34 cellular contexts compared by ENCODE assay signal in genomic region chr3:29711255-29711771, GRCh38.
DNase-seq lines count a peak whose midpoint lies in the region; ATAC-seq, FAIRE-seq and TF ChIP-seq lines count a peak whose summit lies in the region.
"Had no signal": no experiment of that assay in that cellular context is flagged by ENCODE, and none has a peak within 500 bp of the region (broad histone marks: within the 10 kb centered on the region; RNA-seq: fewer than 3 reads in every experiment).

No MANE protein-coding gene starts in this region.

- FAIRE-seq in astrocyte (lab: Jason Lieb, UNC), result peak; percentile 63
- FAIRE-seq: GM18507, H54 had no signal

- no peaks in the 10 kb centered on the region for H4K20me1 ChIP-seq in astrocyte (ENCODE audit: insufficient read depth, low read length)
- H4K20me1 ChIP-seq: BLaER1 treated with 17β-estradiol and CSF1 and Interleukin-3, amounts not matched to agents 10 nM and 100 nM had no signal

- peaks cover 2% of the 10 kb centered on the region for H3K36me3 Mint-ChIP-seq in astrocyte (ENCODE audit: low read depth, unreplicated experiment)
- H3K36me3 Mint-ChIP-seq in activated T-cell treated with anti-CD3 and anti-CD28 coated beads, Interleukin-2, amount 50 U/mL, for 24 hours (ENCODE audit: low read depth), result no peaks in the 10 kb centered on the region
- H3K36me3 Mint-ChIP-seq: immature natural killer cell had no signal

- H3K9me3 Mint-ChIP-seq in astrocyte (ENCODE audit: unreplicated experiment), result no peaks in the 10 kb centered on the region
- no peaks in the 10 kb centered on the region for H3K9me3 Mint-ChIP-seq in activated T-cell treated with anti-CD3 and anti-CD28 coated beads, Interleukin-2, amount 50 U/mL, for 24 hours
- H3K9me3 Mint-ChIP-seq: activated CD4-positive, alpha-beta T cell treated with anti-CD3 and anti-CD28 coated beads, Interleukin-2, amount 10 ng/mL, durations not matched to agents 24 days and 14 days; nephron progenitor cell had no signal

- WGBS in heart left ventricle, 4 donors, result 40 to 52% (median 49%) methylated on average over 3 of the region's 3 CpGs
- WGBS in ovary, 3 donors, result 17 to 45% (median 26%) methylated on average over 3 of the region's 3 CpGs

- no peak overlapping the region for H3K9ac ChIP-seq in astrocyte (ENCODE audit: low read length)
- H3K9ac ChIP-seq: BLaER1 treated with 17β-estradiol and CSF1 and Interleukin-3, amounts not matched to agents 10 nM and 100 nM had no signal

- no peak overlapping the region for H3K27ac ChIP-seq in astrocyte (ENCODE audit: low read depth, low read length)
- peak overlapping the region in 11 of 12 donors; percentile 2 to 72 (median 47) for H3K27ac ChIP-seq in heart left ventricle
- H3K27ac ChIP-seq in ovary, result no peak overlapping the region
- H3K27ac ChIP-seq in tibial artery, result peak overlapping the region; percentile 49 to 59
- H3K27ac ChIP-seq in Peyer's patch, result peak overlapping the region in 2 of 4 donors; percentile 9 to 20
- H3K27ac ChIP-seq: BLaER1 treated with 17β-estradiol and CSF1 and Interleukin-3, amounts not matched to agents 10 nM and 100 nM; hepatocyte; left lung; RWPE1; VCaP had no signal

- H3K79me2 ChIP-seq in astrocyte (ENCODE audit: insufficient read depth, low read length), result no peaks in the 10 kb centered on the region
- H3K79me2 ChIP-seq: hepatocyte had no signal

- H3K4me1 ChIP-seq in astrocyte (ENCODE audit: insufficient read depth, low read length), result no peaks in the 10 kb centered on the region
- H3K4me1 ChIP-seq in heart left ventricle, result peaks cover 0 to 58% (median 23%) of the 10 kb centered on the region in 12 donors
- H3K4me1 ChIP-seq in ovary (ENCODE audit: insufficient read depth), result peaks cover 4% of the 10 kb centered on the region
- H3K4me1 ChIP-seq in tibial artery, result peaks cover 0 to 36% (median 16%) of the 10 kb centered on the region in 4 donors
- no peaks in the 10 kb centered on the region for H3K4me1 ChIP-seq in Peyer's patch
- H3K4me1 ChIP-seq: BLaER1 treated with 17β-estradiol and CSF1 and Interleukin-3, amounts not matched to agents 10 nM and 100 nM; left lung had no signal

- no peaks in the 10 kb centered on the region for H3K9me3 ChIP-seq in astrocyte (ENCODE audit: insufficient read depth, low read depth, low read length)
- no peaks in the 10 kb centered on the region for H3K9me3 ChIP-seq in heart left ventricle
- H3K9me3 ChIP-seq in ovary, result no peaks in the 10 kb centered on the region
- no peaks in the 10 kb centered on the region for H3K9me3 ChIP-seq in tibial artery
- H3K9me3 ChIP-seq in Peyer's patch, result no peaks in the 10 kb centered on the region
- H3K9me3 ChIP-seq: BLaER1 treated with 17β-estradiol and CSF1 and Interleukin-3, amounts not matched to agents 10 nM and 100 nM; left lung had no signal

- ATAC-seq in heart left ventricle, result peak; percentile 65 to 86 (median 70)
- ATAC-seq in HG02840 (IDR thresholded peaks at IDR 0.05; ENCODE audit: low FRiP score, unreplicated experiment), result no peak
- ATAC-seq: left lung, SK-N-SH treated with all-trans-retinoic acid at 6 μM for 48 hours had no signal

- peaks cover 4% of the 10 kb centered on the region for H3K4me1 Mint-ChIP-seq in astrocyte (ENCODE audit: low read depth, unreplicated experiment)
- no peaks in the 10 kb centered on the region for H3K4me1 Mint-ChIP-seq in activated T-cell treated with anti-CD3 and anti-CD28 coated beads, Interleukin-2, amount 50 U/mL, for 24 hours (ENCODE audit: low read depth)
- H3K4me1 Mint-ChIP-seq: activated CD4-positive, alpha-beta T cell treated with anti-CD3 and anti-CD28 coated beads, Interleukin-2, amount 10 ng/mL, durations not matched to agents 24 days and 14 days; immature natural killer cell had no signal

- H3K27me3 ChIP-seq in astrocyte (ENCODE audit: insufficient read depth, low read length) (no peaks in the 10 kb centered on the region), heart left ventricle (no peaks in the 10 kb centered on the region), ovary (no peaks in the 10 kb centered on the region), tibial artery (no peaks in the 10 kb centered on the region), Peyer's patch (no peaks in the 10 kb centered on the region), H7 (ENCODE audit: control insufficient read depth, insufficient read depth, low read length) (no peaks in the 10 kb centered on the region)
- H3K27me3 ChIP-seq: BLaER1 treated with 17β-estradiol and CSF1 and Interleukin-3, amounts not matched to agents 10 nM and 100 nM; hepatocyte; left lung had no signal

- TF ChIP-seq EP300 in ovary (IDR thresholded peaks at IDR 0.05), result peak; percentile 82

- TF ChIP-seq CTCF in astrocyte (IDR thresholded peaks at IDR 0.05; ENCODE audit: insufficient read depth, low read depth, low read length) (no peak), heart left ventricle (IDR thresholded peaks at IDR 0.05) (no peak), ovary (IDR thresholded peaks at IDR 0.05) (no peak), tibial artery (IDR thresholded peaks at IDR 0.05) (no peak), Peyer's patch (IDR thresholded peaks at IDR 0.05) (no peak)

- H3K4me3 ChIP-seq in astrocyte (ENCODE audit: insufficient read depth, low read depth, low read length), result no peak overlapping the region
- no peak overlapping the region for H3K4me3 ChIP-seq in heart left ventricle
- H3K4me3 ChIP-seq in ovary, result no peak overlapping the region
- no peak overlapping the region for H3K4me3 ChIP-seq in tibial artery
- no peak overlapping the region for H3K4me3 ChIP-seq in Peyer's patch
- no peak overlapping the region for H3K4me3 ChIP-seq in H7 (ENCODE audit: insufficient read depth, low read depth, low read length)
- H3K4me3 ChIP-seq: BLaER1 treated with 17β-estradiol and CSF1 and Interleukin-3, amounts not matched to agents 10 nM and 100 nM; hepatocyte; left lung; skin epidermis had no signal

- no peak overlapping the region for H3K27ac Mint-ChIP-seq in astrocyte (ENCODE audit: unreplicated experiment)
- H3K27ac Mint-ChIP-seq in activated T-cell treated with anti-CD3 and anti-CD28 coated beads, Interleukin-2, amount 50 U/mL, for 24 hours, result no peak overlapping the region
- H3K27ac Mint-ChIP-seq: activated CD4-positive, alpha-beta T cell treated with anti-CD3 and anti-CD28 coated beads, Interleukin-2, amount 10 ng/mL, durations not matched to agents 24 days and 14 days; immature natural killer cell; nephron progenitor cell had no signal

- H3K36me3 ChIP-seq in astrocyte (ENCODE audit: insufficient read depth, low read length) (no peaks in the 10 kb centered on the region), heart left ventricle (no peaks in the 10 kb centered on the region), ovary (no peaks in the 10 kb centered on the region), tibial artery (no peaks in the 10 kb centered on the region), Peyer's patch (no peaks in the 10 kb centered on the region), H7 (replicated peaks; ENCODE audit: control insufficient read depth, insufficient read depth, low read length) (no peaks in the 10 kb centered on the region)
- H3K36me3 ChIP-seq: BLaER1 treated with 17β-estradiol and CSF1 and Interleukin-3, amounts not matched to agents 10 nM and 100 nM; left lung had no signal

- no peak overlapping the region for H3K4me2 ChIP-seq in astrocyte (ENCODE audit: low read length)
- H3K4me2 ChIP-seq: BLaER1 treated with 17β-estradiol and CSF1 and Interleukin-3, amounts not matched to agents 10 nM and 100 nM; hepatocyte had no signal

- no peaks in the 10 kb centered on the region for H3K27me3 Mint-ChIP-seq in astrocyte (ENCODE audit: low read depth, unreplicated experiment)
- H3K27me3 Mint-ChIP-seq in activated T-cell treated with anti-CD3 and anti-CD28 coated beads, Interleukin-2, amount 50 U/mL, for 24 hours, result peaks cover 2% of the 10 kb centered on the region
- H3K27me3 Mint-ChIP-seq: activated CD4-positive, alpha-beta T cell treated with anti-CD3 and anti-CD28 coated beads, Interleukin-2, amount 10 ng/mL, durations not matched to agents 24 days and 14 days had no signal

- DNase-seq in astrocyte (ENCODE audit: low read depth) (no peak), heart left ventricle (peak in 1 of 5 donors; percentile 27), ovary (peak in 2 of 5 donors; percentile 10 to 31), tibial artery (peak in 1 of 2 donors; percentile 58), Peyer's patch (no peak), H7 (no peak)
- no peak for DNase-seq in activated T-cell treated with anti-CD3 and anti-CD28 coated beads, Interleukin-2, amount 50 U/mL, for 24 hours
- DNase-seq: activated CD4-positive, alpha-beta T cell treated with anti-CD3 and anti-CD28 coated beads, Interleukin-2, amount 10 ng/mL, durations not matched to agents 24 days and 14 days; activated naive CD4-positive, alpha-beta T cell treated with Interleukin-2 at 50 U/mL for 16 hours; activated T-cell treated with anti-CD3 and anti-CD28 coated beads, Interleukin-2, amount 50 U/mL, for 48 hours; amygdala; central memory CD4-positive, alpha-beta T cell; COR-L47; dermis blood vessel endothelial cell; DMS79; GF-D8; immature natural killer cell; left lung; NCI-H1092; NCI-H1930; NCI-H345; NCI-H748 treated with DMSO at 0.1 percent for 48 hours; nephron progenitor cell; stimulated activated CD4-positive, alpha-beta T cell treated with anti-CD3 and anti-CD28 coated beads, Interleukin-1b, Interleukin-23, amount 100 ng/mL, for 48 hours; substantia nigra had no signal

- no peak overlapping the region for H3K4me3 Mint-ChIP-seq in astrocyte (ENCODE audit: unreplicated experiment)
- H3K4me3 Mint-ChIP-seq in activated T-cell treated with anti-CD3 and anti-CD28 coated beads, Interleukin-2, amount 50 U/mL, for 24 hours, result no peak overlapping the region
- H3K4me3 Mint-ChIP-seq: activated CD4-positive, alpha-beta T cell treated with anti-CD3 and anti-CD28 coated beads, Interleukin-2, amount 10 ng/mL, durations not matched to agents 24 days and 14 days; immature natural killer cell; nephron progenitor cell had no signal

- H2AFZ ChIP-seq in astrocyte (ENCODE audit: low read depth, low read length), result no peak overlapping the region
- H2AFZ ChIP-seq: hepatocyte had no signal

- TF ChIP-seq POLR2A in heart left ventricle (IDR thresholded peaks at IDR 0.05) (no peak), ovary (IDR thresholded peaks at IDR 0.05) (no peak), Peyer's patch (IDR thresholded peaks at IDR 0.05) (no peak)

- intact Hi-C loops in heart left ventricle (cut with DNase I), result loop anchor here in 1 of 10 donors (5.0 kb wide), 1 partner anchor 46 kb away; no protein-coding TSS in a partner anchor
- intact Hi-C loops in ovary (cut with DNase I), result no loop called here
- intact Hi-C loops in tibial artery (cut with DNase I; ENCODE audit: low total_unique reads), result no loop called here

Comparison
In these comparisons a context has a peak if more than half of its experiments do, and no peak if none do; other contexts are left out.
1. H3K27ac ChIP-seq: peak in heart left ventricle (11 of 12) and tibial artery (2 of 2); none in astrocyte (single experiment) and ovary (0 of 2).